Comparison of ENCODE assay signal across 1 cellular context in the genomic region with DNA sequence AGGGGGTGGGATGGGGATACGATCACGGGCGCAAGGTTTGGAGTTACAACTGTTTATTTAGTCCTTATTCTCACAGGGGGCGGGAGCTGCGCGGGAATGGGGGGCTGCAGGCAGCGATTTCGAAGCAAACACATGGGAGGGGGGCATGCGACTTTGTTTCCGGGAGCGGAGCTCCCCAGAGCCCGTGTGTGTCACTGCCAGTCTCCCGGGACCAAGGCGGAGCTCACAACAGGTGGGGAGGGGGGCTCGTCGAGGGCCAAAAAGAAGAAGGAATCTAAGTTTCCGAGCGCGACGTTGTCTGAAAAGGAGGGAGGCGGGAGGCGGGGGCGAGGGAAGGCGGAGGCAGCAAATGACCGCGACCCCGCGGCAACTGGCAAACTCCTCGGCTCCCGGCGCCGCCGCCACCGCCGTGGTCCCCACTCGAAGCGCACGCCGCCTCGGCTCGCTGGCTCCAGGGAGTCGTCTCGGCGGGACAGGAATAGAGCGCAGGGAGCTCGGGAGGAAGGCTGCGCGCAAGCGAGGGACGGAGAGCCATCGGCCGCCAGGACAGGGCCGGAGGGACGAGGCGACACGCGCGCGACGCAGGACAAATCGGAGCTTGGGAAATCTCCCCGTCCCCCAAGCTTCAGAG.
A peak's percentile ranks its signal among the peaks of the same experiment; 100 is the strongest.
TF ChIP-seq lines count a peak whose summit lies in the region.

No MANE protein-coding gene starts in this region.

TF ChIP-seq in HepG2, 621 proteins besides CTCF, POLR2A, EP300 and RAD21 (continues in another document):
- no peak for TF ChIP-seq ZNF737 (CRISPR knock-in tag; IDR thresholded peaks at IDR 0.05; ENCODE audit: borderline replicate concordance)
- TF ChIP-seq SALL1 (CRISPR knock-in tag; IDR thresholded peaks at IDR 0.05): peak; percentile 66
- TF ChIP-seq CAMTA2 (CRISPR knock-in tag; IDR thresholded peaks at IDR 0.05; ENCODE audit: borderline replicate concordance): 0 out of 2 replicates have a peak, but pooled peaks have one; percentile 36
- 0 out of 2 replicates have a peak, but pooled peaks have one; percentile 13 for TF ChIP-seq E2F5 (CRISPR knock-in tag; conservative IDR thresholded peaks at IDR 0.05)
- peak in 1 of 2 experiments; percentile 57; a peak in 3 of 4 replicates for TF ChIP-seq HMGXB4 (CRISPR knock-in tag; IDR thresholded peaks at IDR 0.05; ENCODE audit: borderline replicate concordance in 1 of 2, low read depth in 1 of 2)
- peak; percentile 62; the same call in 1 of the 2 replicates for TF ChIP-seq ZNF891 (CRISPR knock-in tag; IDR thresholded peaks at IDR 0.05)
- TF ChIP-seq ZNF790 (CRISPR knock-in tag; IDR thresholded peaks at IDR 0.05; ENCODE audit: borderline replicate concordance): no peak
- TF ChIP-seq, protein P1, sequence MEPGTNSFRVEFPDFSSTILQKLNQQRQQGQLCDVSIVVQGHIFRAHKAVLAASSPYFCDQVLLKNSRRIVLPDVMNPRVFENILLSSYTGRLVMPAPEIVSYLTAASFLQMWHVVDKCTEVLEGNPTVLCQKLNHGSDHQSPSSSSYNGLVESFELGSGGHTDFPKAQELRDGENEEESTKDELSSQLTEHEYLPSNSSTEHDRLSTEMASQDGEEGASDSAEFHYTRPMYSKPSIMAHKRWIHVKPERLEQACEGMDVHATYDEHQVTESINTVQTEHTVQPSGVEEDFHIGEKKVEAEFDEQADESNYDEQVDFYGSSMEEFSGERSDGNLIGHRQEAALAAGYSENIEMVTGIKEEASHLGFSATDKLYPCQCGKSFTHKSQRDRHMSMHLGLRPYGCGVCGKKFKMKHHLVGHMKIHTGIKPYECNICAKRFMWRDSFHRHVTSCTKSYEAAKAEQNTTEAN (CRISPR knock-in tag; conservative IDR thresholded peaks at IDR 0.05): 0 out of 2 replicates have a peak, but pooled peaks have one; percentile 63
- TF ChIP-seq TCF7 (IDR thresholded peaks at IDR 0.05; ENCODE audit: low read depth): peak; percentile 22; the same call in 1 of the 2 replicates
- TF ChIP-seq ZNF33A (CRISPR knock-in tag; IDR thresholded peaks at IDR 0.05; ENCODE audit: borderline replicate concordance): 0 out of 2 replicates have a peak, but pooled peaks have one; percentile 40
- TF ChIP-seq, protein P2, sequence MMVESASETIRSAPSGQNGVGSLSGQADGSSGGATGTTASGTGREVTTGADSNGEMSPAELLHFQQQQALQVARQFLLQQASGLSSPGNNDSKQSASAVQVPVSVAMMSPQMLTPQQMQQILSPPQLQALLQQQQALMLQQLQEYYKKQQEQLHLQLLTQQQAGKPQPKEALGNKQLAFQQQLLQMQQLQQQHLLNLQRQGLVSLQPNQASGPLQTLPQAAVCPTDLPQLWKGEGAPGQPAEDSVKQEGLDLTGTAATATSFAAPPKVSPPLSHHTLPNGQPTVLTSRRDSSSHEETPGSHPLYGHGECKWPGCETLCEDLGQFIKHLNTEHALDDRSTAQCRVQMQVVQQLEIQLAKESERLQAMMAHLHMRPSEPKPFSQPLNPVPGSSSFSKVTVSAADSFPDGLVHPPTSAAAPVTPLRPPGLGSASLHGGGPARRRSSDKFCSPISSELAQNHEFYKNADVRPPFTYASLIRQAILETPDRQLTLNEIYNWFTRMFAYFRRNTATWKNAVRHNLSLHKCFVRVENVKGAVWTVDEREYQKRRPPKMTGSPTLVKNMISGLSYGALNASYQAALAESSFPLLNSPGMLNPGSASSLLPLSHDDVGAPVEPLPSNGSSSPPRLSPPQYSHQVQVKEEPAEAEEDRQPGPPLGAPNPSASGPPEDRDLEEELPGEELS (CRISPR knock-in tag; IDR thresholded peaks at IDR 0.05): peak; percentile 63
- no peak for TF ChIP-seq PRDM10 (CRISPR knock-in tag; IDR thresholded peaks at IDR 0.05; ENCODE audit: low read depth)
- 0 out of 2 replicates have a peak, but pooled peaks have one; percentile 7 for TF ChIP-seq ZNF556 (CRISPR knock-in tag; IDR thresholded peaks at IDR 0.05; ENCODE audit: borderline replicate concordance)
- no peak for TF ChIP-seq SMC3 (IDR thresholded peaks at IDR 0.05; ENCODE audit: low read length)
- peak; percentile 82 for TF ChIP-seq KDM2A (CRISPR knock-in tag; IDR thresholded peaks at IDR 0.05; ENCODE audit: borderline replicate concordance, low read depth)
- TF ChIP-seq, protein P3, sequence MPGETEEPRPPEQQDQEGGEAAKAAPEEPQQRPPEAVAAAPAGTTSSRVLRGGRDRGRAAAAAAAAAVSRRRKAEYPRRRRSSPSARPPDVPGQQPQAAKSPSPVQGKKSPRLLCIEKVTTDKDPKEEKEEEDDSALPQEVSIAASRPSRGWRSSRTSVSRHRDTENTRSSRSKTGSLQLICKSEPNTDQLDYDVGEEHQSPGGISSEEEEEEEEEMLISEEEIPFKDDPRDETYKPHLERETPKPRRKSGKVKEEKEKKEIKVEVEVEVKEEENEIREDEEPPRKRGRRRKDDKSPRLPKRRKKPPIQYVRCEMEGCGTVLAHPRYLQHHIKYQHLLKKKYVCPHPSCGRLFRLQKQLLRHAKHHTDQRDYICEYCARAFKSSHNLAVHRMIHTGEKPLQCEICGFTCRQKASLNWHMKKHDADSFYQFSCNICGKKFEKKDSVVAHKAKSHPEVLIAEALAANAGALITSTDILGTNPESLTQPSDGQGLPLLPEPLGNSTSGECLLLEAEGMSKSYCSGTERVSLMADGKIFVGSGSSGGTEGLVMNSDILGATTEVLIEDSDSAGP (CRISPR knock-in tag; IDR thresholded peaks at IDR 0.05; ENCODE audit: borderline replicate concordance): peak; percentile 67; the same call in 1 of the 2 replicates
- 0 out of 2 replicates have a peak, but pooled peaks have one; percentile 4 for TF ChIP-seq ZNF772 (CRISPR knock-in tag; IDR thresholded peaks at IDR 0.05)
- 0 out of 2 replicates have a peak, but pooled peaks have one; percentile 19 for TF ChIP-seq AKAP8 (CRISPR knock-in tag; IDR thresholded peaks at IDR 0.05)
- 0 out of 2 replicates have a peak, but pooled peaks have one; percentile 8 for TF ChIP-seq ZSCAN25 (CRISPR knock-in tag; IDR thresholded peaks at IDR 0.05)
- TF ChIP-seq, protein P4, sequence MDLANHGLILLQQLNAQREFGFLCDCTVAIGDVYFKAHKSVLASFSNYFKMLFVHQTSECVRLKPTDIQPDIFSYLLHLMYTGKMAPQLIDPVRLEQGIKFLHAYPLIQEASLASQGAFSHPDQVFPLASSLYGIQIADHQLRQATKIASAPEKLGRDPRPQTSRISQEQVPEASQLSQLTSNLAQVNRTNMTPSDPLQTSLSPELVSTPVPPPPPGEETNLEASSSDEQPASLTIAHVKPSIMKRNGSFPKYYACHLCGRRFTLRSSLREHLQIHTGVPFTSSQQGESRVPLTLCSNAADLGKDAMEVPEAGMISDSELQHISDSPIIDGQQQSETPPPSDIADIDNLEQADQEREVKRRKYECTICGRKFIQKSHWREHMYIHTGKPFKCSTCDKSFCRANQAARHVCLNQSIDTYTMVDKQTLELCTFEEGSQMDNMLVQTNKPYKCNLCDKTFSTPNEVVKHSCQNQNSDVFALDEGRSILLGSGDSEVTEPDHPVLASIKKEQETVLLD (CRISPR knock-in tag; IDR thresholded peaks at IDR 0.05; ENCODE audit: low read depth): peak; percentile 50; the same call in 1 of the 2 replicates
- TF ChIP-seq TP53 (CRISPR knock-in tag; conservative IDR thresholded peaks at IDR 0.05): no peak
- TF ChIP-seq ZNF317 (CRISPR knock-in tag; IDR thresholded peaks at IDR 0.05): 0 out of 2 replicates have a peak, but pooled peaks have one; percentile 25
- TF ChIP-seq SRSF1 (optimal IDR thresholded peaks at IDR 0.05; ENCODE audit: low read depth, low read length): peak; percentile 63
- TF ChIP-seq TCF12 (IDR thresholded peaks at IDR 0.05): no peak
- TF ChIP-seq TCF12 (CRISPR knock-in tag; IDR thresholded peaks at IDR 0.05): peak; percentile 75
- TF ChIP-seq SNAPC2 (CRISPR knock-in tag; IDR thresholded peaks at IDR 0.05): 0 out of 2 replicates have a peak, but pooled peaks have one; percentile 42
- peak; percentile 13; the same call in 1 of the 2 replicates for TF ChIP-seq FOXO1 (CRISPR knock-in tag; IDR thresholded peaks at IDR 0.05)
- TF ChIP-seq SMAD1 (CRISPR knock-in tag; IDR thresholded peaks at IDR 0.05; ENCODE audit: borderline replicate concordance, low read depth): no peak
- TF ChIP-seq HINFP (CRISPR knock-in tag; IDR thresholded peaks at IDR 0.05; ENCODE audit: low read depth): no peak
- TF ChIP-seq NFKBIZ (CRISPR knock-in tag; IDR thresholded peaks at IDR 0.05): no peak
- no peak for TF ChIP-seq SOX6 (IDR thresholded peaks at IDR 0.05)
- TF ChIP-seq SOX6 (CRISPR knock-in tag; IDR thresholded peaks at IDR 0.05): peak; percentile 60; the same call in 1 of the 2 replicates
- peak; percentile 67 for TF ChIP-seq DMAP1 (CRISPR knock-in tag; IDR thresholded peaks at IDR 0.05)
- no peak for TF ChIP-seq ARNTL (CRISPR knock-in tag; IDR thresholded peaks at IDR 0.05)
- peak; percentile 49; the same call in 1 of the 2 replicates for TF ChIP-seq NR0B2 (CRISPR knock-in tag; IDR thresholded peaks at IDR 0.05)
- TF ChIP-seq PAXIP1 (CRISPR knock-in tag; conservative IDR thresholded peaks at IDR 0.05): no peak
